In the genomic region with DNA sequence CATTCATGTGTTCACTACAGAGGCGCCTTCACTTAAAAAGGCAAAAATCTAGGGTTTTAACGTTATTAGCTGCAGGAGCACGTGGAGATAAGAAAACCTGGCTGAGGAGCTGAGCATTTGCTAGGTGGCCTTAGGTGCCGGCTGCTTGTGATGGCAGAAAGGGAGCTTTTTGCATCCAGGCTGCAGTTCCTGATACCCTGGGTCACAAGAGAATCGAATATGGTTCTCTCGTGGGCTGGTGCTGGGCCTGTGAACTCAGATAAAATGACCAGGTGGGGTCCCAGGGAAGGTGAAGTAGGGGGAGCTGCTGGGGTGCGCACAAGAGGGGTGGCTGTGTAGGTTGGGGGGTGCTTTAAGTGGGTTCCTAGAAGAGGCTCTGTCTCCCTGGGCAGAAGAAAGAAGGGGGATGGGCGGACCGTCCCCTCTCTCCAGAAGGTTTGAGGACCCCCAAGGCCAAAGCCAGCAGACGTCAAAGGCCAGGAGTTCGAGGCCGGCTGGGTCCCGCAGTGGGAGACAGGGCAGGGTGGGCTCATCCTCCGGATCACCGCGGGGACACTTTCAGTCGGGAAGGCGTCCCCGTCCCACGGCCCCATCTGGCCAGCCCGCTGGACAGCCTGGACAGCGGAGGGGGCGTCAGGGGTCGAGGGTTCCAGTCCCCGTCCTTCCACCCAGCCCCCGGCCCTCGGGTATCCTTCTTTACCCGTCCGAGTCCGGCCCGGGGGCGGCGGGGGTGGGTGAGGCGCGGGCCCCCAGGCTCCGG, we compare ENCODE assay signal across 8 cellular contexts. TPM values are rescaled to one million over a fixed set of nuclear protein-coding genes. Genes with fewer than 3 reads are reported as not detected.
DNase-seq lines count a peak whose midpoint lies in the region; ATAC-seq and TF ChIP-seq lines count a peak whose summit lies in the region.

No MANE protein-coding gene starts in this region.

- H3K36me3 ChIP-seq in HCT116 (ENCODE audit: control insufficient read depth in 1 of 2, insufficient read depth in 2 of 2, low read length in 2 of 2) (peaks cover 0 to 8% of the 10 kb centered on the region in 2 experiments; a peak in 1 of 4 replicates), heart left ventricle (no peaks in the 10 kb centered on the region)

- H3K4me2 ChIP-seq in HCT116 (ENCODE audit: low read length) = peak overlapping the region; percentile 80

- H3K4me3 Mint-ChIP-seq in WTC11 = peak overlapping the region; percentile 73

- TF ChIP-seq RAD21 in HCT116 (IDR thresholded peaks at IDR 0.05; ENCODE audit: low read depth) = no peak

- no peaks in the 10 kb centered on the region for H3K27me3 ChIP-seq in HCT116 (ENCODE audit: insufficient read depth, low read length)
- no peaks in the 10 kb centered on the region for H3K27me3 ChIP-seq in heart left ventricle

- DNase-seq in HCT116 (ENCODE audit: low read depth, low spot score) (no peak), WTC11 (ENCODE audit: low spot score) (no peak), heart left ventricle (peak in 4 of 5 donors; percentile 46 to 76 (median 53)), sciatic nerve (ENCODE audit: low spot score) (peak; percentile 79), NCI-H2107 treated with DMSO at 0.1 percent for 48 hours (lab: John Stamatoyannopoulos, UW; ENCODE audit: unreplicated experiment) (no peak), GM03348 (ENCODE audit: low spot score) (no peak), pons (ENCODE audit: low spot score) (no peak)

- TF ChIP-seq POLR2A in HCT116 (IDR thresholded peaks at IDR 0.05; ENCODE audit: borderline replicate concordance, extremely low read depth, insufficient read depth, insufficient read length) (no peak), heart left ventricle (IDR thresholded peaks at IDR 0.05) (no peak)

- no peaks in the 10 kb centered on the region for H3K9me3 ChIP-seq in HCT116 (ENCODE audit: control insufficient read depth in 1 of 2, insufficient read depth in 1 of 2, low read depth in 1 of 2, low read length in 2 of 2)
- no peaks in the 10 kb centered on the region for H3K9me3 ChIP-seq in heart left ventricle

- H3K4me3 ChIP-seq in HCT116 (replicated peaks in 1 of 2; ENCODE audit: low read depth in 1 of 2, low read length in 2 of 2) (peak overlapping the region; percentile 48 to 57), heart left ventricle (peak overlapping the region in 11 of 12 donors; percentile 42 to 96 (median 66))

- peaks cover 33% of the 10 kb centered on the region for H3K4me1 Mint-ChIP-seq in WTC11

- CTCF ChIA-PET in HCT116 (lab: Charles Lee) (no interaction called here), WTC11 (lab: Charles Lee) (interaction anchor here (0.6 to 1.3 kb wide), 3 partner anchors 8 to 1334 kb away, joined by 3 read pairs; no protein-coding TSS in a partner anchor)

- H3K27ac ChIP-seq in HCT116 (ENCODE audit: low read depth, low read length) (peak overlapping the region; percentile 14; the same call in 1 of the 2 replicates), heart left ventricle (peak overlapping the region in 10 of 12 donors; percentile 50 to 87 (median 70))

- peaks cover 24% of the 10 kb centered on the region for H3K27me3 Mint-ChIP-seq in WTC11 (ENCODE audit: low read depth)

- ATAC-seq in HCT116 (no peak), WTC11 (no peak), heart left ventricle (peak in 2 of 4 donors; percentile 2 to 5), sciatic nerve (peak; percentile 23), GM19395 (IDR thresholded peaks at IDR 0.05; ENCODE audit: unreplicated experiment) (no peak)

- no peak overlapping the region for H2AFZ ChIP-seq in HCT116 (ENCODE audit: low read depth, low read length, poor library complexity, severe bottlenecking)

- POLR2A ChIA-PET in HCT116 (lab: Charles Lee) (no interaction called here), WTC11 (lab: Charles Lee) (interaction anchor here (0.6 to 1.1 kb wide), 2 partner anchors 70 to 305 kb away, joined by 3 to 4 read pairs; no protein-coding TSS in a partner anchor)

- peaks cover 38% of the 10 kb centered on the region for H3K79me2 ChIP-seq in HCT116 (ENCODE audit: insufficient read depth, low read length)

- H3K4me1 ChIP-seq in HCT116 (ENCODE audit: control insufficient read depth in 1 of 2, insufficient read depth in 2 of 2, low read length in 2 of 2) (peaks cover 8 to 53% of the 10 kb centered on the region in 2 experiments; a peak in 3 of 4 replicates), heart left ventricle (peaks cover 0 to 36% (median 17%) of the 10 kb centered on the region in 12 donors)

- no peaks in the 10 kb centered on the region for H3K9me2 ChIP-seq in HCT116 (ENCODE audit: insufficient read depth)

- H4K20me1 ChIP-seq in HCT116 (ENCODE audit: insufficient read depth) = peaks cover 4% of the 10 kb centered on the region; the same call in 1 of the 2 replicates

- H3K36me3 Mint-ChIP-seq in WTC11 = no peaks in the 10 kb centered on the region

- RAD21 ChIA-PET in HCT116 (lab: Charles Lee; ENCODE audit: low non-redundant PET in 1 of 2, low total read pairs in 2 of 2, uncharacterized antibody in 2 of 2, unreplicated experiment in 2 of 2) = no interaction called here

- no peak for TF ChIP-seq CTCF in HCT116 (IDR thresholded peaks at IDR 0.05 in 2 of 3, conservative IDR thresholded peaks at IDR 0.05 in 1 of 3; ENCODE audit: borderline replicate concordance in 1 of 3, insufficient read depth in 1 of 3, low read depth in 2 of 3, low read length in 2 of 3)
- no peak for TF ChIP-seq CTCF in WTC11 (IDR thresholded peaks at IDR 0.05)
- TF ChIP-seq CTCF in heart left ventricle (IDR thresholded peaks at IDR 0.05) = no peak

- 13 to 29% (median 15%) methylated on average over 15 to 36 of the region's 36 CpGs for WGBS in heart left ventricle, 4 donors

- H3K9me3 Mint-ChIP-seq in WTC11 = no peaks in the 10 kb centered on the region

- peak overlapping the region; percentile 53 for H3K27ac Mint-ChIP-seq in WTC11

- BruUV-seq in HCT116 (replicated peaks; lab: Mats Ljungman, UMichigan) = no TSS peak

- intact Hi-C loops in HCT116 (cut with micrococcal nuclease) = no loop called here
- intact Hi-C loops in heart left ventricle (cut with DNase I) = loop anchor here in 3 of 10 donors (5.0 to 10.0 kb wide), 3 partner anchors 168 to 181 kb away; no protein-coding TSS in a partner anchor
- intact Hi-C loops in sciatic nerve (cut with DNase I) = no loop called here

- peak overlapping the region; percentile 71 for H3K9ac ChIP-seq in HCT116 (ENCODE audit: low read length)

TF ChIP-seq in HCT116, 20 proteins besides CTCF, POLR2A, EP300 and RAD21 (continues in another document):
- no peak; the same call in 1 of the 2 replicates for TF ChIP-seq POLR2AphosphoS5 (IDR thresholded peaks at IDR 0.05; ENCODE audit: low read depth, low read length)
- no peak for TF ChIP-seq EZH2 (IDR thresholded peaks at IDR 0.05)
- no peak for TF ChIP-seq ELF1 (IDR thresholded peaks at IDR 0.05; ENCODE audit: borderline replicate concordance, low read depth)
- no peak for TF ChIP-seq JUND (IDR thresholded peaks at IDR 0.05)
- no peak for TF ChIP-seq TCF7L2 (IDR thresholded peaks at IDR 0.05; ENCODE audit: borderline replicate concordance, extremely low read depth, insufficient read depth, insufficient read length)
- no peak for TF ChIP-seq SIN3A (IDR thresholded peaks at IDR 0.05; ENCODE audit: low read depth)
- TF ChIP-seq ZBTB33 (IDR thresholded peaks at IDR 0.05; ENCODE audit: extremely low read depth, insufficient replicate concordance, low read length) = no peak

TF ChIP-seq in WTC11, 78 proteins besides CTCF, POLR2A, EP300 and RAD21:
- TF ChIP-seq STAT6 (CRISPR knock-in tag; conservative IDR thresholded peaks at IDR 0.05; ENCODE audit: low read depth) = no peak
- 0 out of 2 replicates have a peak, but pooled peaks have one; percentile 37 for TF ChIP-seq ETV6 (CRISPR knock-in tag; IDR thresholded peaks at IDR 0.05)

RNA-seq across cellular contexts. Expression of gene CMIP, which starts 0.7 kb away (rescaled TPM):
- total RNA-seq in HCT116 (2021; ENCODE audit: unreplicated experiment) = 64.6 TPM
- 40.2 and 45.3 TPM in 2 replicates for polyA plus RNA-seq in HCT116 (2012)
- total RNA-seq in WTC11 (2021) = 57.0 to 63.7 TPM (median 59.6 TPM) in 3 replicates
- 10 to 100 TPM in 6 of 9 donors, 1 to 10 TPM in 3; 7.6 to 48.8 (median 16.3) TPM for total RNA-seq in heart left ventricle
- polyA plus RNA-seq in heart left ventricle = 1 to 10 TPM; 4.1 to 9.2 TPM
- 72.7 TPM for total RNA-seq in sciatic nerve

Comparison
In these comparisons a context has a peak if more than half of its experiments do, and no peak if none do; other contexts are left out.
1. DNase-seq: peak in heart left ventricle (4 of 5) and sciatic nerve (single experiment); none in HCT116 (single experiment), WTC11 (single experiment), NCI-H2107 treated with DMSO at 0.1 percent for 48 hours (single experiment), GM03348 (single experiment) and pons (single experiment).